In genomic region chr6:158630944-158631616, GRCh38 we compare ENCODE assay signal across 9 cellular contexts.
DNase-seq lines count a peak whose midpoint lies in the region; ATAC-seq and TF ChIP-seq lines count a peak whose summit lies in the region.
"Had no signal": no experiment of that assay in that cellular context is flagged by ENCODE, and none has a peak within 500 bp of the region (broad histone marks: within the 10 kb centered on the region; RNA-seq: fewer than 3 reads in every experiment).

No MANE protein-coding gene starts in this region.

- H3K4me3 ChIP-seq in AG10803 (ENCODE audit: low read length): no peak overlapping the region

- H3K36me3 Mint-ChIP-seq in nephron (ENCODE audit: low read depth): peaks cover 68% of the 10 kb centered on the region

- no peak overlapping the region for H3K4me3 Mint-ChIP-seq in nephron

- H3K9me3 Mint-ChIP-seq in nephron: no peaks in the 10 kb centered on the region

- ATAC-seq in HG03342 (IDR thresholded peaks at IDR 0.05; ENCODE audit: unreplicated experiment) (no peak), HG02973 (IDR thresholded peaks at IDR 0.05; ENCODE audit: unreplicated experiment) (no peak), HG03354 (IDR thresholded peaks at IDR 0.05; ENCODE audit: poor library complexity, severe bottlenecking, unreplicated experiment) (no peak)

- TF ChIP-seq CTCF in AG10803 (conservative IDR thresholded peaks at IDR 0.05; ENCODE audit: low read length) (no peak), VCaP (conservative IDR thresholded peaks at IDR 0.05) (no peak), nephron (IDR thresholded peaks at IDR 0.05; ENCODE audit: unreplicated experiment in 3 of 3) (no peak)

- H3K27ac ChIP-seq in VCaP: peak overlapping the region; percentile 20; the same call in 1 of the 2 replicates

- no peaks in the 10 kb centered on the region for H3K27me3 Mint-ChIP-seq in nephron (ENCODE audit: low read depth)

- H3K27ac Mint-ChIP-seq in nephron: peak overlapping the region; percentile 49 to 72 (median 62)

- peaks cover 36% of the 10 kb centered on the region for H3K4me1 Mint-ChIP-seq in nephron

- DNase-seq in AG10803 (ENCODE audit: low read depth) (peak; percentile 60), fibroblast of gingiva (ENCODE audit: low read depth) (peak; percentile 49), NCI-H69 (lab: John Stamatoyannopoulos, UW) (no peak)
- DNase-seq: stimulated activated CD4-positive, alpha-beta T cell treated with anti-CD3 and anti-CD28 coated beads, Interleukin-15, amount 100 ng/mL, for 24 hours had no signal
